In the genomic region with DNA sequence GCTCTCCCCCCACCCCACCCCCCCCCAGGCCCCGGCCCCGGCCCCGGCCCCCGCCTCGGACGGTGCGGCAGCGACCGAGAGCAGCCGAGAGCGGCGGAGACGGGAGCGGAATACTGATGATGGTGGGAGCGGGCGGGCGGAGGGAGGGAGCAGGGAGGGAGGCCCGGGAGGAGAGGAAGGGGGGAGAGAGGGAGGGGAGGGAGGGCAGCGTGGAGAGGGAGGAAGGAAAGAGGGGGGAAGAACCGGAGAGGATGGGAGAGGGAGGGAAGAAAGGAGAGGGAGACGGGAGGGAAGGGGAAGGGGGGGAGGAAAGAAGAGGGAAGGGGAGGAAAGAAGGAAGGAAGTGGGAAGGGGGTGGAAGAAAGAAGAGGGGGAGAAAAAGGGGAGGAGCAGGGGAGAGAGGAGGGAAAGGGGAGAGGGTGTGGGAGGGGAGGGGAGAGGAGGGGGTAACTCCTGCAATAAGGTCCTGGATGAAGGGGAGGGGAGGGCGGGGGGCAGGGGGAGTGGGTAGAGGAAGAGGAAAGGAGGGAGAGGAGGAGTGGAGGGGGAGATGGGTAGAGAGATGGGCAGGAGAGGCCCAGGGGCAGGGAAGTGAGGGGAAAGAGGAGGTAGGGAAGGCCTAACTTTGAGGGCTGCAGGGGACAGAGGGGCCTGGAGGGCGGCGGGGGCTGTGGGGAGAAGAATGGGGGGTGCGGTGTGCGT, we compare ENCODE assay signal across 1 cellular context.
TF ChIP-seq lines count a peak whose summit lies in the region.

A gene with protein sequence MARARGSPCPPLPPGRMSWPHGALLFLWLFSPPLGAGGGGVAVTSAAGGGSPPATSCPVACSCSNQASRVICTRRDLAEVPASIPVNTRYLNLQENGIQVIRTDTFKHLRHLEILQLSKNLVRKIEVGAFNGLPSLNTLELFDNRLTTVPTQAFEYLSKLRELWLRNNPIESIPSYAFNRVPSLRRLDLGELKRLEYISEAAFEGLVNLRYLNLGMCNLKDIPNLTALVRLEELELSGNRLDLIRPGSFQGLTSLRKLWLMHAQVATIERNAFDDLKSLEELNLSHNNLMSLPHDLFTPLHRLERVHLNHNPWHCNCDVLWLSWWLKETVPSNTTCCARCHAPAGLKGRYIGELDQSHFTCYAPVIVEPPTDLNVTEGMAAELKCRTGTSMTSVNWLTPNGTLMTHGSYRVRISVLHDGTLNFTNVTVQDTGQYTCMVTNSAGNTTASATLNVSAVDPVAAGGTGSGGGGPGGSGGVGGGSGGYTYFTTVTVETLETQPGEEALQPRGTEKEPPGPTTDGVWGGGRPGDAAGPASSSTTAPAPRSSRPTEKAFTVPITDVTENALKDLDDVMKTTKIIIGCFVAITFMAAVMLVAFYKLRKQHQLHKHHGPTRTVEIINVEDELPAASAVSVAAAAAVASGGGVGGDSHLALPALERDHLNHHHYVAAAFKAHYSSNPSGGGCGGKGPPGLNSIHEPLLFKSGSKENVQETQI (minus strand): TSS at position 115 of the 702 bp plus-strand sequence. CDS start 19,597 bp downstream, outside the sequence.

TF ChIP-seq in HEK293, 187 proteins besides CTCF, POLR2A, EP300 and RAD21 (continued from another document):
- TF ChIP-seq, protein P1, sequence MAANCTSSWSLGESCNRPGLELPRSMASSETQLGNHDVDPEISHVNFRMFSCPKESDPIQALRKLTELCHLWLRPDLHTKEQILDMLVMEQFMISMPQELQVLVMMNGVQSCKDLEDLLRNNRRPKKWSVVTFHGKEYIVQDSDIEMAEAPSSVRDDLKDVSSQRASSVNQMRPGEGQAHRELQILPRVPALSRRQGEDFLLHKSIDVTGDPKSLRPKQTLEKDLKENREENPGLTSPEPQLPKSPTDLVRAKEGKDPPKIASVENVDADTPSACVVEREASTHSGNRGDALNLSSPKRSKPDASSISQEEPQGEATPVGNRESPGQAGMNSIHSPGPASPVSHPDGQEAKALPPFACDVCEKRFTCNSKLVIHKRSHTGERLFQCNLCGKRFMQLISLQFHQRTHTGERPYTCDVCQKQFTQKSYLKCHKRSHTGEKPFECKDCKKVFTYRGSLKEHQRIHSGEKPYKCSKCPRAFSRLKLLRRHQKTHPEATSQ (tag by site-specific recombination; IDR thresholded peaks at IDR 0.05): no peak
- no peak for TF ChIP-seq ZBTB17 (tag by site-specific recombination; IDR thresholded peaks at IDR 0.05)
- TF ChIP-seq ZNF155 (tag by site-specific recombination; IDR thresholded peaks at IDR 0.05): no peak
- no peak for TF ChIP-seq ZNF426 (tag by site-specific recombination; IDR thresholded peaks at IDR 0.05)
- TF ChIP-seq OVOL3 (tag by site-specific recombination; IDR thresholded peaks at IDR 0.05): no peak
- peak; percentile 65 for TF ChIP-seq SP2 (tag by site-specific recombination; IDR thresholded peaks at IDR 0.05)
- TF ChIP-seq, protein P2, sequence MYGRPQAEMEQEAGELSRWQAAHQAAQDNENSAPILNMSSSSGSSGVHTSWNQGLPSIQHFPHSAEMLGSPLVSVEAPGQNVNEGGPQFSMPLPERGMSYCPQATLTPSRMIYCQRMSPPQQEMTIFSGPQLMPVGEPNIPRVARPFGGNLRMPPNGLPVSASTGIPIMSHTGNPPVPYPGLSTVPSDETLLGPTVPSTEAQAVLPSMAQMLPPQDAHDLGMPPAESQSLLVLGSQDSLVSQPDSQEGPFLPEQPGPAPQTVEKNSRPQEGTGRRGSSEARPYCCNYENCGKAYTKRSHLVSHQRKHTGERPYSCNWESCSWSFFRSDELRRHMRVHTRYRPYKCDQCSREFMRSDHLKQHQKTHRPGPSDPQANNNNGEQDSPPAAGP (tag by site-specific recombination; IDR thresholded peaks at IDR 0.05): peak; percentile 64; the same call in 1 of the 2 replicates
- TF ChIP-seq ZNF184 (tag by site-specific recombination; IDR thresholded peaks at IDR 0.05): no peak
- TF ChIP-seq ZNF560 (tag by site-specific recombination; IDR thresholded peaks at IDR 0.05; ENCODE audit: borderline replicate concordance): no peak
- no peak for TF ChIP-seq ZNF596 (tag by site-specific recombination; IDR thresholded peaks at IDR 0.05)
- TF ChIP-seq, protein P3, sequence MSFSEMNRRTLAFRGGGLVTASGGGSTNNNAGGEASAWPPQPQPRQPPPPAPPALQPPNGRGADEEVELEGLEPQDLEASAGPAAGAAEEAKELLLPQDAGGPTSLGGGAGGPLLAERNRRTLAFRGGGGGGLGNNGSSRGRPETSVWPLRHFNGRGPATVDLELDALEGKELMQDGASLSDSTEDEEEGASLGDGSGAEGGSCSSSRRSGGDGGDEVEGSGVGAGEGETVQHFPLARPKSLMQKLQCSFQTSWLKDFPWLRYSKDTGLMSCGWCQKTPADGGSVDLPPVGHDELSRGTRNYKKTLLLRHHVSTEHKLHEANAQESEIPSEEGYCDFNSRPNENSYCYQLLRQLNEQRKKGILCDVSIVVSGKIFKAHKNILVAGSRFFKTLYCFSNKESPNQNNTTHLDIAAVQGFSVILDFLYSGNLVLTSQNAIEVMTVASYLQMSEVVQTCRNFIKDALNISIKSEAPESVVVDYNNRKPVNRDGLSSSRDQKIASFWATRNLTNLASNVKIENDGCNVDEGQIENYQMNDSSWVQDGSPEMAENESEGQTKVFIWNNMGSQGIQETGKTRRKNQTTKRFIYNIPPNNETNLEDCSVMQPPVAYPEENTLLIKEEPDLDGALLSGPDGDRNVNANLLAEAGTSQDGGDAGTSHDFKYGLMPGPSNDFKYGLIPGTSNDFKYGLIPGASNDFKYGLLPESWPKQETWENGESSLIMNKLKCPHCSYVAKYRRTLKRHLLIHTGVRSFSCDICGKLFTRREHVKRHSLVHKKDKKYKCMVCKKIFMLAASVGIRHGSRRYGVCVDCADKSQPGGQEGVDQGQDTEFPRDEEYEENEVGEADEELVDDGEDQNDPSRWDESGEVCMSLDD (tag by site-specific recombination; IDR thresholded peaks at IDR 0.05): peak; percentile 63; the same call in 1 of the 2 replicates
- TF ChIP-seq BCL11B (tag by site-specific recombination; IDR thresholded peaks at IDR 0.05; ENCODE audit: low read depth): no peak
- TF ChIP-seq ZNF548 (tag by site-specific recombination; IDR thresholded peaks at IDR 0.05): no peak
- TF ChIP-seq PRDM1 (tag by site-specific recombination; IDR thresholded peaks at IDR 0.05): peak; percentile 62; the same call in 1 of the 2 replicates
- no peak for TF ChIP-seq ZBTB1 (tag by site-specific recombination; IDR thresholded peaks at IDR 0.05)
- no peak for TF ChIP-seq ZNF174 (tag by site-specific recombination; IDR thresholded peaks at IDR 0.05)
- no peak for TF ChIP-seq ZIC2 (tag by site-specific recombination; IDR thresholded peaks at IDR 0.05)
- TF ChIP-seq ZNF140 (tag by site-specific recombination; IDR thresholded peaks at IDR 0.05): no peak
- no peak for TF ChIP-seq KLF8 (tag by site-specific recombination; IDR thresholded peaks at IDR 0.05)
- TF ChIP-seq, protein P4, sequence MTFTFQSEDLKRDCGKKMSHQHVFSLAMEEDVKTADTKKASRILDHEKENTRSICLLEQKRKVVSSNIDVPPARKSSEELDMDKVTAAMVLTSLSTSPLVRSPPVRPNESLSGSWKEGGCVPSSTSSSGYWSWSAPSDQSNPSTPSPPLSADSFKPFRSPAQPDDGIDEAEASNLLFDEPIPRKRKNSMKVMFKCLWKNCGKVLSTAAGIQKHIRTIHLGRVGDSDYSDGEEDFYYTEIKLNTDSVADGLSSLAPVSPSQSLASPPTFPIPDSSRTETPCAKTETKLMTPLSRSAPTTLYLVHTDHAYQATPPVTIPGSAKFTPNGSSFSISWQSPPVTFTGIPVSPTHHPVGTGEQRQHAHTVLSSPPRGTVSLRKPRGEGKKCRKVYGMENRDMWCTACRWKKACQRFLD (tag by site-specific recombination; IDR thresholded peaks at IDR 0.05): no peak
- TF ChIP-seq, protein P5, sequence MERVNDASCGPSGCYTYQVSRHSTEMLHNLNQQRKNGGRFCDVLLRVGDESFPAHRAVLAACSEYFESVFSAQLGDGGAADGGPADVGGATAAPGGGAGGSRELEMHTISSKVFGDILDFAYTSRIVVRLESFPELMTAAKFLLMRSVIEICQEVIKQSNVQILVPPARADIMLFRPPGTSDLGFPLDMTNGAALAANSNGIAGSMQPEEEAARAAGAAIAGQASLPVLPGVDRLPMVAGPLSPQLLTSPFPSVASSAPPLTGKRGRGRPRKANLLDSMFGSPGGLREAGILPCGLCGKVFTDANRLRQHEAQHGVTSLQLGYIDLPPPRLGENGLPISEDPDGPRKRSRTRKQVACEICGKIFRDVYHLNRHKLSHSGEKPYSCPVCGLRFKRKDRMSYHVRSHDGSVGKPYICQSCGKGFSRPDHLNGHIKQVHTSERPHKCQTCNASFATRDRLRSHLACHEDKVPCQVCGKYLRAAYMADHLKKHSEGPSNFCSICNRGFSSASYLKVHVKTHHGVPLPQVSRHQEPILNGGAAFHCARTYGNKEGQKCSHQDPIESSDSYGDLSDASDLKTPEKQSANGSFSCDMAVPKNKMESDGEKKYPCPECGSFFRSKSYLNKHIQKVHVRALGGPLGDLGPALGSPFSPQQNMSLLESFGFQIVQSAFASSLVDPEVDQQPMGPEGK (tag by site-specific recombination; IDR thresholded peaks at IDR 0.05): peak; percentile 70; the same call in 1 of the 2 replicates
- TF ChIP-seq, protein P6, sequence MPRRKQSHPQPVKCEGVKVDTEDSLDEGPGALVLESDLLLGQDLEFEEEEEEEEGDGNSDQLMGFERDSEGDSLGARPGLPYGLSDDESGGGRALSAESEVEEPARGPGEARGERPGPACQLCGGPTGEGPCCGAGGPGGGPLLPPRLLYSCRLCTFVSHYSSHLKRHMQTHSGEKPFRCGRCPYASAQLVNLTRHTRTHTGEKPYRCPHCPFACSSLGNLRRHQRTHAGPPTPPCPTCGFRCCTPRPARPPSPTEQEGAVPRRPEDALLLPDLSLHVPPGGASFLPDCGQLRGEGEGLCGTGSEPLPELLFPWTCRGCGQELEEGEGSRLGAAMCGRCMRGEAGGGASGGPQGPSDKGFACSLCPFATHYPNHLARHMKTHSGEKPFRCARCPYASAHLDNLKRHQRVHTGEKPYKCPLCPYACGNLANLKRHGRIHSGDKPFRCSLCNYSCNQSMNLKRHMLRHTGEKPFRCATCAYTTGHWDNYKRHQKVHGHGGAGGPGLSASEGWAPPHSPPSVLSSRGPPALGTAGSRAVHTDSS (tag by site-specific recombination; IDR thresholded peaks at IDR 0.05): peak; percentile 39; the same call in 1 of the 2 replicates
